Comparison of ENCODE assay signal across 9 cellular contexts in genomic region chr17:35909408-35909807, GRCh38. TPM values are rescaled to one million over a fixed set of nuclear protein-coding genes. Genes with fewer than 3 reads are reported as not detected.
"Had no signal": no experiment of that assay in that cellular context is flagged by ENCODE, and none has a peak within 500 bp of the region (broad histone marks: within the 10 kb centered on the region; RNA-seq: fewer than 3 reads in every experiment).

No MANE protein-coding gene starts in this region.

- H3K4me3 ChIP-seq: GM12878 had no signal

- ATAC-seq: GM12878 had no signal

- FAIRE-seq: G401.6, GM12878, GM12891, GM12892, GM18507, GM19239 had no signal

- DNase-seq: GDM1, GF-D8 had no signal

RNA-seq across cellular contexts. Expression of gene CCL5, which starts 29.2 kb away (rescaled TPM):
- total RNA-seq: G401 had no signal

RNA-seq across cellular contexts. Expression of gene LYZL6, which starts 34.1 kb away (rescaled TPM):
- total RNA-seq: G401, GM12878 had no signal
- polyA plus RNA-seq: GM12878 had no signal

RNA-seq across cellular contexts. Expression of gene HEATR9, which starts 40.7 kb away (rescaled TPM):
- total RNA-seq: G401 had no signal
